In the genomic region with DNA sequence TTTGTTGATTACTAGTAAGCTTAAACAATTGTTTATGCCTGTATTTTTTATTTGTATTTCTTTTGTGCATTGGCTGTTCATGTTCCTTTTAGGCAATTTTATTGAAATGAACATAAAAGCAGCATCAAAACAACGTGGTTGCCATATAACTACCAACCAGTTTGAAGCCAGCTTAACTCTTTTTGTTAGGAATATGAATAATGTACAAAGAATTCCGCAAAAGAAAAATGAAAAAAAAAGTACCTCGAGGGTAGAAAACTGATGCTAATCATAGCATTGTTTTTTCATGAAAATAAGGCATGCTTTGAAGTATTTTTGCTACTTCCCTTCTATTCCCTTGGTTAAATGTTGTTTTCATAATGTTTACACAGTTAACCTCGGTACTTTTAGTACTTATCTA, we compare ENCODE assay signal across 14 cellular contexts.
"Had no signal": no experiment of that assay in that cellular context is flagged by ENCODE, and none has a peak within 500 bp of the region (broad histone marks: within the 10 kb centered on the region; RNA-seq: fewer than 3 reads in every experiment).

No MANE protein-coding gene starts in this region.

- H3K27ac ChIP-seq: esophagus squamous epithelium, gastroesophageal sphincter, left ventricle myocardium inferior, stomach, WERI-Rb-1 had no signal

- H3K27me3 Mint-ChIP-seq: activated naive CD4-positive, alpha-beta T cell treated with anti-CD3 and anti-CD28 coated beads, Interleukin-2, amount 10 ng/mL, durations not matched to agents 7 days and 5 days; activated T-cell treated with anti-CD3 and anti-CD28 coated beads, Interleukin-2, amount 50 U/mL, for 24 hours; memory B cell; T-helper 17 cell had no signal

- H3K36me3 Mint-ChIP-seq: activated naive CD4-positive, alpha-beta T cell treated with anti-CD3 and anti-CD28 coated beads, Interleukin-2, amount 10 ng/mL, durations not matched to agents 7 days and 5 days; memory B cell; naive thymus-derived CD8-positive, alpha-beta T cell had no signal

- H3K36me3 ChIP-seq: esophagus squamous epithelium, gastroesophageal sphincter, left ventricle myocardium inferior, stomach, WERI-Rb-1 had no signal

- H3K4me1 ChIP-seq: esophagus squamous epithelium, gastroesophageal sphincter, left ventricle myocardium inferior, stomach had no signal

- H3K4me3 Mint-ChIP-seq: activated naive CD4-positive, alpha-beta T cell treated with anti-CD3 and anti-CD28 coated beads, Interleukin-2, amount 10 ng/mL, durations not matched to agents 7 days and 5 days; activated T-cell treated with anti-CD3 and anti-CD28 coated beads, Interleukin-2, amount 50 U/mL, for 24 hours; memory B cell; naive thymus-derived CD8-positive, alpha-beta T cell; T-helper 17 cell had no signal

- H3K9me3 Mint-ChIP-seq: activated naive CD4-positive, alpha-beta T cell treated with anti-CD3 and anti-CD28 coated beads, Interleukin-2, amount 10 ng/mL, durations not matched to agents 7 days and 5 days; memory B cell had no signal

- H3K27ac Mint-ChIP-seq: activated naive CD4-positive, alpha-beta T cell treated with anti-CD3 and anti-CD28 coated beads, Interleukin-2, amount 10 ng/mL, durations not matched to agents 7 days and 5 days; activated T-cell treated with anti-CD3 and anti-CD28 coated beads, Interleukin-2, amount 50 U/mL, for 24 hours; memory B cell; naive thymus-derived CD8-positive, alpha-beta T cell; T-helper 17 cell had no signal

- ATAC-seq: gastroesophageal sphincter; naive thymus-derived CD8-positive, alpha-beta T cell; T-helper 17 cell had no signal

- H3K27me3 ChIP-seq: esophagus squamous epithelium, gastroesophageal sphincter, stomach had no signal

- H3K4me1 Mint-ChIP-seq: activated naive CD4-positive, alpha-beta T cell treated with anti-CD3 and anti-CD28 coated beads, Interleukin-2, amount 10 ng/mL, durations not matched to agents 7 days and 5 days; memory B cell; naive thymus-derived CD8-positive, alpha-beta T cell; T-helper 17 cell had no signal

- H3K9me3 ChIP-seq: esophagus squamous epithelium, gastroesophageal sphincter, left ventricle myocardium inferior, stomach had no signal

- H3K4me3 ChIP-seq: esophagus squamous epithelium, gastroesophageal sphincter, left ventricle myocardium inferior, stomach had no signal

- DNase-seq: activated CD4-positive, alpha-beta T cell treated with anti-CD3 and anti-CD28 coated beads, Interleukin-2, amount 50 U/mL, for 48 hours; activated naive CD4-positive, alpha-beta T cell treated with anti-CD3 and anti-CD28 coated beads, Interleukin-2, amount 10 ng/mL, durations not matched to agents 7 days and 5 days; activated T-cell treated with anti-CD3 and anti-CD28 coated beads, Interleukin-2, amount 50 U/mL, for 24 hours; caudate nucleus; esophagus squamous epithelium; left ventricle myocardium inferior; naive thymus-derived CD8-positive, alpha-beta T cell; stimulated activated CD4-positive, alpha-beta T cell treated with anti-CD3 and anti-CD28 coated beads, Interleukin-12 subunit alpha, Interleukin-12 subunit beta, amount 100 ng/mL, for 4 hours; stimulated activated CD4-positive, alpha-beta T cell treated with anti-CD3 and anti-CD28 coated beads, Interleukin-2, amount 100 ng/mL, for 24 hours; stomach; T-helper 17 cell; WERI-Rb-1 had no signal
